18 cellular contexts compared by ENCODE assay signal in the genomic region with DNA sequence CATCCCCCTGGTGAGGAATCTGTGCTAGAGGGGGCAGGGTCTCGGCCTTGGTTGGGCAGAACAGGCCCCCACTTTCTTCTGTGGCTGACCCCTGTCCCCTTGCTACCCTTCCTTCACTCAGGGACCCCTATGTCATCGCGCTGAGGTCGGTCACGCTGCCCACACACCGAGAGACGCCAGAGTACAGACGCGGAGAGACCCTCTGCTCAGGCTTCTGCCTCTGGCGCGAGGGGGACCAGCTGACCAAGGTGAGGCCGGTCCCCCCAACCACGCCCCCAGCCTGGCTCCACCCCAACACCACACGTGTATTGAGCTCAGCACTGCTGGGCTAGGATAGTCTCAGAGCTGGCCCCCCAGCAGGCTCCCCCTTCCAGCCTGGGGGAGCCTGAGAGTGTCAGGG. TPM values are rescaled to one million over a fixed set of nuclear protein-coding genes. Genes with fewer than 3 reads are reported as not detected.
DNase-seq lines count a peak whose midpoint lies in the region; ATAC-seq and TF ChIP-seq lines count a peak whose summit lies in the region.
"Had no signal": no experiment of that assay in that cellular context is flagged by ENCODE, and none has a peak within 500 bp of the region (broad histone marks: within the 10 kb centered on the region; RNA-seq: fewer than 3 reads in every experiment).

No MANE protein-coding gene starts in this region.

- H4K20me1 ChIP-seq in GM23338 (replicated peaks; ENCODE audit: insufficient read depth) (no peaks in the 10 kb centered on the region), osteoblast (ENCODE audit: insufficient read depth, low read length) (no peaks in the 10 kb centered on the region)

- H3K27ac ChIP-seq in GM23338 (ENCODE audit: low read depth) (no peak overlapping the region), osteoblast (ENCODE audit: low read depth, low read length) (no peak overlapping the region)

- H3K36me3 Mint-ChIP-seq in GM23338 (ENCODE audit: low read depth) = no peaks in the 10 kb centered on the region
- H3K36me3 Mint-ChIP-seq in stimulated activated effector memory CD8-positive, alpha-beta T cell treated with anti-CD3 and anti-CD28 coated beads, Interleukin-12 subunit alpha, Interleukin-12 subunit beta, amount 100 ng/mL, for 72 hours = no peaks in the 10 kb centered on the region
- H3K36me3 Mint-ChIP-seq: CD4-positive, alpha-beta memory T cell; IgD-negative memory B cell had no signal

- H3K79me2 ChIP-seq in GM23338 (replicated peaks; ENCODE audit: insufficient read depth) (no peaks in the 10 kb centered on the region), osteoblast (ENCODE audit: insufficient read depth, low read length) (no peaks in the 10 kb centered on the region)

- H3K4me3 Mint-ChIP-seq in GM23338 = no peak overlapping the region
- H3K4me3 Mint-ChIP-seq in stimulated activated effector memory CD8-positive, alpha-beta T cell treated with anti-CD3 and anti-CD28 coated beads, Interleukin-12 subunit alpha, Interleukin-12 subunit beta, amount 100 ng/mL, for 72 hours = no peak overlapping the region
- H3K4me3 Mint-ChIP-seq: CD14-positive monocyte; CD4-positive, alpha-beta memory T cell; H9 had no signal

- peak; percentile 22 for ATAC-seq in GM23338
- no peak for ATAC-seq in stimulated activated effector memory CD8-positive, alpha-beta T cell treated with anti-CD3 and anti-CD28 coated beads, Interleukin-12 subunit alpha, Interleukin-12 subunit beta, amount 100 ng/mL, for 72 hours
- ATAC-seq: HepG2 had no signal

- no peaks in the 10 kb centered on the region for H3K9me2 ChIP-seq in GM23338 (ENCODE audit: insufficient read depth)

- no peak overlapping the region for H2AFZ ChIP-seq in GM23338
- no peak overlapping the region for H2AFZ ChIP-seq in osteoblast (ENCODE audit: low read length)

- no peaks in the 10 kb centered on the region for H3K9me3 Mint-ChIP-seq in GM23338
- H3K9me3 Mint-ChIP-seq in stimulated activated effector memory CD8-positive, alpha-beta T cell treated with anti-CD3 and anti-CD28 coated beads, Interleukin-12 subunit alpha, Interleukin-12 subunit beta, amount 100 ng/mL, for 72 hours = no peaks in the 10 kb centered on the region
- H3K9me3 Mint-ChIP-seq: CD14-positive monocyte; CD4-positive, alpha-beta memory T cell; H9; IgD-negative memory B cell had no signal

- no peak for TF ChIP-seq CTCF in GM23338 (conservative IDR thresholded peaks at IDR 0.05; ENCODE audit: low read depth in 2 of 2)
- no peak for TF ChIP-seq CTCF in osteoblast (IDR thresholded peaks at IDR 0.05; ENCODE audit: extremely low read depth, low read depth, low read length)

- H3K4me1 ChIP-seq in GM23338 (ENCODE audit: insufficient read depth) (peaks cover 4% of the 10 kb centered on the region; the same call in 1 of the 2 replicates), osteoblast (ENCODE audit: insufficient read depth, low read length) (peaks cover 5% of the 10 kb centered on the region)
- H3K4me1 ChIP-seq: BE2C had no signal

- no peak for DNase-seq in GM23338 (ENCODE audit: low spot score)
- peak; percentile 11 for DNase-seq in epidermal melanocyte (ENCODE audit: insufficient read length, low spot score)
- peak; percentile 46 for DNase-seq in osteoblast (ENCODE audit: insufficient read length, low spot score, missing footprints)
- DNase-seq in NCI-H526 treated with DMSO at 0.1 percent for 48 hours (lab: John Stamatoyannopoulos, UW) = no peak
- DNase-seq in KG1 (lab: John Stamatoyannopoulos, UW) = no peak
- DNase-seq in stimulated activated effector memory CD8-positive, alpha-beta T cell treated with anti-CD3 and anti-CD28 coated beads, Interleukin-12 subunit alpha, Interleukin-12 subunit beta, amount 100 ng/mL, for 72 hours (ENCODE audit: low spot score in 2 of 2) = no peak
- DNase-seq: ACHN; BE2C; CD4-positive, alpha-beta memory T cell; DMS153; DMS79; GDM1; H9 had no signal

- H3K4me2 ChIP-seq in GM23338 = no peak overlapping the region
- H3K4me2 ChIP-seq in osteoblast (ENCODE audit: insufficient read depth, low read length) = no peak overlapping the region

- H3K4me1 Mint-ChIP-seq in GM23338 = peaks cover 30% of the 10 kb centered on the region
- peaks cover 13% of the 10 kb centered on the region for H3K4me1 Mint-ChIP-seq in stimulated activated effector memory CD8-positive, alpha-beta T cell treated with anti-CD3 and anti-CD28 coated beads, Interleukin-12 subunit alpha, Interleukin-12 subunit beta, amount 100 ng/mL, for 72 hours

- H3K4me3 ChIP-seq in GM23338 = no peak overlapping the region
- H3K4me3 ChIP-seq in osteoblast (ENCODE audit: insufficient read depth, low read length) = no peak overlapping the region

- H3K27me3 ChIP-seq in GM23338 (ENCODE audit: insufficient read depth) (no peaks in the 10 kb centered on the region), osteoblast (ENCODE audit: insufficient read depth, low read length) (no peaks in the 10 kb centered on the region)
- H3K27me3 ChIP-seq: BE2C had no signal

- H3K27ac Mint-ChIP-seq in GM23338 = no peak overlapping the region
- H3K27ac Mint-ChIP-seq in stimulated activated effector memory CD8-positive, alpha-beta T cell treated with anti-CD3 and anti-CD28 coated beads, Interleukin-12 subunit alpha, Interleukin-12 subunit beta, amount 100 ng/mL, for 72 hours = no peak overlapping the region
- H3K27ac Mint-ChIP-seq: IgD-negative memory B cell had no signal

- H3K36me3 ChIP-seq in GM23338 (ENCODE audit: insufficient read depth) (no peaks in the 10 kb centered on the region), osteoblast (ENCODE audit: insufficient read depth, low read length) (no peaks in the 10 kb centered on the region)
- H3K36me3 ChIP-seq: BE2C had no signal

- peaks cover 15% of the 10 kb centered on the region for H3K27me3 Mint-ChIP-seq in GM23338 (ENCODE audit: insufficient read depth, low read depth, poor library complexity)
- H3K27me3 Mint-ChIP-seq: CD4-positive, alpha-beta memory T cell had no signal

- no peaks in the 10 kb centered on the region for H3F3A ChIP-seq in GM23338 (replicated peaks; ENCODE audit: low read depth)

- no peaks in the 10 kb centered on the region for H3K9me3 ChIP-seq in osteoblast (ENCODE audit: low read depth, low read length)
- H3K9me3 ChIP-seq: BE2C had no signal

TF ChIP-seq in GM23338, 12 proteins besides CTCF, POLR2A, EP300 and RAD21 (continues in another document):
- TF ChIP-seq NANOG (IDR thresholded peaks at IDR 0.05; ENCODE audit: borderline replicate concordance) = no peak

RNA-seq across cellular contexts. Expression of gene FAM151A, which starts 15.5 kb away (rescaled TPM):
- total RNA-seq in GM23338 (2014; rRNA removed; shearing (Covaris generic)) = 0.10 TPM in 1 of 2 replicates, not detected in the other
- not detected in 2 replicates for polyA plus RNA-seq in GM23338 (2016; fragmentation: Nextera tagmentation; extraction: Ambion mirVana)
- total RNA-seq in osteoblast = not detected in 2 replicates
- total RNA-seq: CD4-positive, alpha-beta memory T cell; Daoy; H1; H9 had no signal
- polyA plus RNA-seq: CD14-positive monocyte; CD4-positive, alpha-beta memory T cell; H1; IgD-negative memory B cell had no signal

RNA-seq across cellular contexts. Expression of gene MROH7, which starts 33.8 kb away (rescaled TPM):
- 0.17 TPM in 1 of 2 replicates, not detected in the other for total RNA-seq in GM23338 (2014; rRNA removed; shearing (Covaris generic))
- polyA plus RNA-seq in GM23338 (2016; fragmentation: Nextera tagmentation; extraction: Ambion mirVana) = not detected in 2 replicates
- total RNA-seq in osteoblast = 0.36 and 0.59 TPM in 2 replicates
- total RNA-seq: Daoy had no signal
- polyA plus RNA-seq: CD14-positive monocyte; CD4-positive, alpha-beta memory T cell; IgD-negative memory B cell had no signal

RNA-seq across cellular contexts. Expression of gene ACOT11, which starts 59.8 kb away (rescaled TPM):
- 2.7 and 3.7 TPM in 2 replicates for total RNA-seq in GM23338 (2014; rRNA removed; shearing (Covaris generic))
- polyA plus RNA-seq in GM23338 (2016; fragmentation: Nextera tagmentation; extraction: Ambion mirVana) = 1.6 and 2.0 TPM in 2 replicates
- total RNA-seq in osteoblast = 2.9 and 3.8 TPM in 2 replicates
- polyA plus RNA-seq: CD4-positive, alpha-beta memory T cell had no signal

Comparison
In these comparisons a context has a peak if more than half of its experiments do, and no peak if none do; other contexts are left out.
1. DNase-seq: peak in epidermal melanocyte (single experiment) and osteoblast (single experiment); none in GM23338 (single experiment), NCI-H526 treated with DMSO at 0.1 percent for 48 hours (single experiment), KG1 (single experiment) and stimulated activated effector memory CD8-positive, alpha-beta T cell treated with anti-CD3 and anti-CD28 coated beads, Interleukin-12 subunit alpha, Interleukin-12 subunit beta, amount 100 ng/mL, for 72 hours (0 of 2).